ENCODE assay signal across 26 cellular contexts in genomic region chr2:794554-795244, GRCh38.
A peak's percentile ranks its signal among the peaks of the same experiment; 100 is the strongest.
DNase-seq lines count a peak whose midpoint lies in the region; ATAC-seq and TF ChIP-seq lines count a peak whose summit lies in the region.
"Had no signal": no experiment of that assay in that cellular context is flagged by ENCODE, and none has a peak within 500 bp of the region (broad histone marks: within the 10 kb centered on the region; RNA-seq: fewer than 3 reads in every experiment).

No MANE protein-coding gene starts in this region.

- intact Hi-C loops in Right ventricle myocardium inferior (cut with DNase I) (no loop called here), right cardiac atrium (cut with DNase I) (no loop called here), left lung (cut with DNase I) (no loop called here)

- no peak for DNase-seq in Right ventricle myocardium inferior (ENCODE audit: missing footprints)
- DNase-seq in right cardiac atrium = no peak
- DNase-seq in cerebellar nuclear complex (lab: John Stamatoyannopoulos, UW) = peak; percentile 80 to 95
- peak; percentile 70 for DNase-seq in middle frontal gyrus (ENCODE audit: extremely low spot score, low spot score)
- peak; percentile 59 for DNase-seq in superior temporal gyrus (ENCODE audit: extremely low spot score)
- DNase-seq in left lung = no peak
- DNase-seq in NCI-H510A treated with DMSO at 0.1 percent for 48 hours (lab: John Stamatoyannopoulos, UW) = no peak
- DNase-seq: activated CD4-positive, CD25-positive, alpha-beta regulatory T cell; activated CD8-positive, alpha-beta T cell treated with anti-CD3 and anti-CD28 coated beads, Interleukin-2, amount 10 ng/mL, durations not matched to agents 7 days and 5 days; activated naive CD4-positive, alpha-beta T cell treated with anti-CD3 and anti-CD28 coated beads for 36 hours; activated T-cell treated with anti-CD3 and anti-CD28 coated beads, Interleukin-2, amount 50 U/mL, for 1 hour; effector memory CD8-positive, alpha-beta T cell; esophagus squamous epithelium; HCEC 1CT; left colon; NCI-H1092 treated with DMSO at 0.1 percent for 48 hours; NCI-H2029 treated with DMSO at 0.1 percent for 48 hours; NCI-H524; pancreas; stomach; T-helper 9 cell; upper lobe of right lung had no signal

- H3K27me3 ChIP-seq in right cardiac atrium (ENCODE audit: control insufficient read depth, insufficient read depth) (no peaks in the 10 kb centered on the region), left lung (no peaks in the 10 kb centered on the region)
- H3K27me3 ChIP-seq: esophagus squamous epithelium, gastroesophageal sphincter, pancreas, upper lobe of right lung had no signal

- no peak overlapping the region for H3K27ac ChIP-seq in right cardiac atrium (ENCODE audit: low read length)
- no peak overlapping the region for H3K27ac ChIP-seq in left lung
- H3K27ac ChIP-seq: 22Rv1, esophagus squamous epithelium, gastroesophageal sphincter, pancreas, stomach, upper lobe of right lung had no signal

- H3K9me3 ChIP-seq in right cardiac atrium (ENCODE audit: control insufficient read depth, low read length) (no peaks in the 10 kb centered on the region), left lung (peaks cover 0 to 5% of the 10 kb centered on the region in 2 donors)
- H3K9me3 ChIP-seq: esophagus squamous epithelium, gastroesophageal sphincter, pancreas, upper lobe of right lung had no signal

- ATAC-seq in Right ventricle myocardium inferior (peak; percentile 64), right cardiac atrium (no peak), left lung (no peak), HG03095 (IDR thresholded peaks at IDR 0.05; ENCODE audit: unreplicated experiment) (no peak)
- ATAC-seq: activated CD8-positive, alpha-beta T cell treated with anti-CD3 and anti-CD28 coated beads, Interleukin-2, amount 10 ng/mL, durations not matched to agents 7 days and 5 days; effector memory CD8-positive, alpha-beta T cell; gastroesophageal sphincter; left colon; pancreas; upper lobe of right lung had no signal

- 70% methylated on average over 19 of the region's 19 CpGs for WGBS in right cardiac atrium

- H3K4me1 ChIP-seq in right cardiac atrium (ENCODE audit: control insufficient read depth, insufficient read depth, low read length) (no peaks in the 10 kb centered on the region), left lung (no peaks in the 10 kb centered on the region)
- H3K4me1 ChIP-seq: esophagus squamous epithelium, gastroesophageal sphincter, pancreas, stomach, upper lobe of right lung had no signal

- H3K4me3 ChIP-seq in right cardiac atrium (ENCODE audit: low read length) (no peak overlapping the region), left lung (no peak overlapping the region)
- H3K4me3 ChIP-seq: esophagus squamous epithelium, gastroesophageal sphincter, pancreas, smooth muscle cell, stomach, upper lobe of right lung had no signal

- no peak for TF ChIP-seq CTCF in left lung (IDR thresholded peaks at IDR 0.05)

- H3K36me3 ChIP-seq in left lung = no peaks in the 10 kb centered on the region
- H3K36me3 ChIP-seq: esophagus squamous epithelium, gastroesophageal sphincter, pancreas, stomach, upper lobe of right lung had no signal

Comparison
In these comparisons a context has a peak if more than half of its experiments do, and no peak if none do; other contexts are left out.
1. DNase-seq: peak in cerebellar nuclear complex (2 of 2), middle frontal gyrus (single experiment) and superior temporal gyrus (single experiment); none in Right ventricle myocardium inferior (single experiment), right cardiac atrium (0 of 3), left lung (0 of 2) and NCI-H510A treated with DMSO at 0.1 percent for 48 hours (single experiment).